ENCODE assay signal across 8 cellular contexts in the genomic region with DNA sequence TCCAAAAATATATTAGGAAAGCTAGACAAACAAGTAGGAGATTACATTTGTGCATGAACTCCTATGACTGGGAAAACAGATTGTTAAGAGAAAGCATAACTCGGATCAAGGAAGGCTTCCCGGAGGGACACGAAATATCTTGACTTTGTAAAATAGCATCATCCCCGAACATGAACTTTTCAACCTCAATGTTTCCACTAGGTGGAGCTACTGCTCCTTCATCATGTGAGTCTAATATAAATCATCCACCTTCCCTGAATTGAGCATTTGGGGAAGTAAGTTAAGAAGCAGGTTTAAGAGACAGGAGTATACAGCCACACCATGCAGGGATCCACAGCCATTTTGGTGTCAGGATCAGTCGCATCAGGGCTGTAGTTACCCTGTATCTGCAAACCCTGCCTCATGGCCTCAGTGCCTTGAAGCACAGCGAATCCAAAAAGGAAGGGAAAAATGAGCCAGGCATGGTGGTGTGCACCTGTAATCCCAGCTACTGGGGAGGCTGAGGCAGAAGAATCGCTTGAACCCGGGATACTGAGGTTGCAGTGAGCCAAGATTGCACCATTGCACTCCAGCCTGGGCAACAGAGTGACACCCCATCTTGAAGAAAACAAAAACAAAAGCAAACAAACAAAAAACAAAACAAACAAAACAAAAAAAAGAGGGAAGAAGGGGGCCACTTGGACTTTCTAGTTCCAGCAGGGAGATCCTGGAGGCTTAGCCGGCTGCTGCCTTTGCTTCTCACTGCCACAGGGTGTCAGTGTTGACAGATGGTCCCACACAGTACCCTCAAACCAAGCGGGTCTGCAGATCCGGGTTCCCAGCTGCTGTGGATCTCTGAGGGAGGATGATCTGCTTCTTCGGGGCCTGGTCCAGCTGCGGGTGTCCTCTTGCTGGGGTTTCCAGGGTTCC. TPM values are rescaled to one million over a fixed set of nuclear protein-coding genes. Genes with fewer than 3 reads are reported as not detected.
DNase-seq lines count a peak whose midpoint lies in the region; ATAC-seq, FAIRE-seq and TF ChIP-seq lines count a peak whose summit lies in the region.
"Not testable (repeated sequence)": the region's sequence is repeated elsewhere in the genome, so short reads cannot be mapped to it uniquely, and the experiment has no call there.

No MANE protein-coding gene starts in this region.

- H3K27ac Mint-ChIP-seq in stimulated activated memory B cell treated with anti-CD40 and anti-IgM and Interleukin-4, amounts not matched to agents 10 μg/mL and 1 μg/mL and 100 μg/mL, for 72 hours = not testable (repeated sequence)

- not testable (repeated sequence) for H3K27me3 Mint-ChIP-seq in stimulated activated memory B cell treated with anti-CD40 and anti-IgM and Interleukin-4, amounts not matched to agents 10 μg/mL and 1 μg/mL and 100 μg/mL, for 72 hours

- not testable (repeated sequence) for H3K4me3 ChIP-seq in astrocyte of the cerebellum (ENCODE audit: low read depth, low read length); fibroblast of the aortic adventitia (ENCODE audit: low read depth, low read length)

- in situ Hi-C loops in astrocyte of the cerebellum (cut with HindIII; ENCODE audit: low sequenced_read_pairs) = not testable (repeated sequence)

- ATAC-seq in stimulated activated memory B cell treated with anti-CD40 and anti-IgM and Interleukin-4, amounts not matched to agents 10 μg/mL and 1 μg/mL and 100 μg/mL, for 72 hours = peak; percentile 83

- peak; percentile 79 for TF ChIP-seq CTCF in C4-2B (conservative IDR thresholded peaks at IDR 0.05)
- TF ChIP-seq CTCF in astrocyte of the cerebellum (IDR thresholded peaks at IDR 0.05; ENCODE audit: low read depth, low read length, missing control alignments) = peak; percentile 46
- TF ChIP-seq CTCF in fibroblast of the aortic adventitia (IDR thresholded peaks at IDR 0.05; ENCODE audit: insufficient read depth, low read length) = peak; percentile 55

- H3K36me3 Mint-ChIP-seq in stimulated activated memory B cell treated with anti-CD40 and anti-IgM and Interleukin-4, amounts not matched to agents 10 μg/mL and 1 μg/mL and 100 μg/mL, for 72 hours = not testable (repeated sequence)

- H3K9me3 Mint-ChIP-seq in stimulated activated memory B cell treated with anti-CD40 and anti-IgM and Interleukin-4, amounts not matched to agents 10 μg/mL and 1 μg/mL and 100 μg/mL, for 72 hours = not testable (repeated sequence)

- not testable (repeated sequence) for DNase-seq in GM19239 (ENCODE audit: insufficient read length, low spot score); astrocyte of the cerebellum (ENCODE audit: low read depth)
- DNase-seq in NCI-H2171 (lab: John Stamatoyannopoulos, UW) (peak; percentile 18), SKM-1 treated with dmso at 0.1 percent for 144 hours (lab: John Stamatoyannopoulos, UW; ENCODE audit: unreplicated experiment) (peak; percentile 46), fibroblast of the aortic adventitia (ENCODE audit: low read depth) (peak; percentile 43), lung microvascular endothelial cell (ENCODE audit: low read depth in 2 of 2) (peak; percentile 38)

- FAIRE-seq in GM19239 (lab: Jason Lieb, UNC) = peak; percentile 79

- peaks cover 16% of the 10 kb centered on the region for H3K4me1 Mint-ChIP-seq in stimulated activated memory B cell treated with anti-CD40 and anti-IgM and Interleukin-4, amounts not matched to agents 10 μg/mL and 1 μg/mL and 100 μg/mL, for 72 hours

- not testable (repeated sequence) for H3K4me3 Mint-ChIP-seq in stimulated activated memory B cell treated with anti-CD40 and anti-IgM and Interleukin-4, amounts not matched to agents 10 μg/mL and 1 μg/mL and 100 μg/mL, for 72 hours

- not testable (repeated sequence) for H3K27ac ChIP-seq in C4-2B

RNA-seq across cellular contexts. Expression of gene CSH1, which starts 7.2 kb away (rescaled TPM):
- total RNA-seq in fibroblast of the aortic adventitia (ENCODE audit: low replicate concordance) (not detected in 2 replicates), lung microvascular endothelial cell (not detected in 2 replicates)

RNA-seq across cellular contexts. Expression of gene GH2, which starts 7.5 kb away (rescaled TPM):
- total RNA-seq in fibroblast of the aortic adventitia (ENCODE audit: low replicate concordance) (not detected in 2 replicates), lung microvascular endothelial cell (not detected in 2 replicates)

RNA-seq across cellular contexts. Expression of gene CSH2, which starts 15.7 kb away (rescaled TPM):
- total RNA-seq in fibroblast of the aortic adventitia (ENCODE audit: low replicate concordance) (not detected in 2 replicates), lung microvascular endothelial cell (not detected in 2 replicates)

RNA-seq across cellular contexts. Expression of gene CSHL1, which starts 21.9 kb away (rescaled TPM):
- total RNA-seq in fibroblast of the aortic adventitia (ENCODE audit: low replicate concordance) (not detected in 2 replicates), lung microvascular endothelial cell (not detected in 2 replicates)

RNA-seq across cellular contexts. Expression of gene GH1, which starts 29.4 kb away (rescaled TPM):
- total RNA-seq in fibroblast of the aortic adventitia (ENCODE audit: low replicate concordance) = not detected in 2 replicates
- not detected in 2 replicates for total RNA-seq in lung microvascular endothelial cell
